Comparison of ENCODE assay signal across 1 cellular context in the genomic region with DNA sequence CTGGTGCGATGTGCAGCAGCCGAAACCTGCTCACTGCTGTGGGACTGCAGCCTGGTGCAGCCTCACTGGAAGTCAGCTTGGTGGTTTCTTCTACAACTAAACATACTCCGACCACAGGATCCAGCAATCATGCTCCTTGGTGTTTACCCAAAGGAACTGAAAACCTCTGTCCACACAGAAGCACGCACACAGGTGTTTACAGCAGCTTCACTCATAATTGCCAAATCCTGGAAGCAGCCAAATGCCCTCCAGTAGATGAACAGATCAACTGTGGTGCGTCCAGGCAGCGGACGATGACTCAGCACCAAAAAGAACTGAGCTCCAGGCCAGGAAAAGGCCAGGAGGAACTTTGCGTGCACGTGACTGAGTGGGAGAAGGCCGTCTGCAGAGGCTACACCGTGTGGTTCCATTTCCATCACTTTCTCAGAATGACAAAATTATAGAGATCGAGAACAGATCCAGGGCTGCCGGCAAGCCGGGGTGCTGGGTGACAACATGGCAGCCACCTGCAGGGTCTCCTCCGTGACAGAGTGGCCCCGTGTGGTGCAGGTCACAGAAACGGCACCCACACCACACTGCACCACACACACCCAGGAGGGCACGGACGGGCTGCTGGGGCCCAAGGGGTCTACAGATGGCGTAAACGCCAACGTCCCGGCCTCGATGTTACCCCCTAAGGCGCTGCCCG.
TF ChIP-seq lines count a peak whose summit lies in the region.

No MANE protein-coding gene starts in this region.

TF ChIP-seq in K562, 482 proteins besides CTCF, POLR2A, EP300 and RAD21 (continued from another document and continues in another):
- TF ChIP-seq, protein P1, sequence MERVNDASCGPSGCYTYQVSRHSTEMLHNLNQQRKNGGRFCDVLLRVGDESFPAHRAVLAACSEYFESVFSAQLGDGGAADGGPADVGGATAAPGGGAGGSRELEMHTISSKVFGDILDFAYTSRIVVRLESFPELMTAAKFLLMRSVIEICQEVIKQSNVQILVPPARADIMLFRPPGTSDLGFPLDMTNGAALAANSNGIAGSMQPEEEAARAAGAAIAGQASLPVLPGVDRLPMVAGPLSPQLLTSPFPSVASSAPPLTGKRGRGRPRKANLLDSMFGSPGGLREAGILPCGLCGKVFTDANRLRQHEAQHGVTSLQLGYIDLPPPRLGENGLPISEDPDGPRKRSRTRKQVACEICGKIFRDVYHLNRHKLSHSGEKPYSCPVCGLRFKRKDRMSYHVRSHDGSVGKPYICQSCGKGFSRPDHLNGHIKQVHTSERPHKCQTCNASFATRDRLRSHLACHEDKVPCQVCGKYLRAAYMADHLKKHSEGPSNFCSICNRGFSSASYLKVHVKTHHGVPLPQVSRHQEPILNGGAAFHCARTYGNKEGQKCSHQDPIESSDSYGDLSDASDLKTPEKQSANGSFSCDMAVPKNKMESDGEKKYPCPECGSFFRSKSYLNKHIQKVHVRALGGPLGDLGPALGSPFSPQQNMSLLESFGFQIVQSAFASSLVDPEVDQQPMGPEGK (CRISPR knock-in tag; IDR thresholded peaks at IDR 0.05; ENCODE audit: borderline replicate concordance): no peak
- TF ChIP-seq CXXC5 (CRISPR knock-in tag; IDR thresholded peaks at IDR 0.05) (peak; percentile 78), USF2 (CRISPR knock-in tag; IDR thresholded peaks at IDR 0.05) (peak; percentile 88), NFIC (IDR thresholded peaks at IDR 0.05) (peak; percentile 27; the same call in 1 of the 2 replicates), MEF2D (tag; conservative IDR thresholded peaks at IDR 0.05; ENCODE audit: low read depth) (peak; percentile 27; the same call in 1 of the 2 replicates), DACH1 (IDR thresholded peaks at IDR 0.05; ENCODE audit: partially characterized antibody) (no peak), HNRNPH1 (optimal IDR thresholded peaks at IDR 0.05; ENCODE audit: low read depth, low read length) (no peak), CBFA2T2 (conservative IDR thresholded peaks at IDR 0.05) (peak; percentile 56; the same call in 1 of the 2 replicates), ZNF398 (CRISPR knock-in tag; IDR thresholded peaks at IDR 0.05) (no peak), ZNF121 (CRISPR knock-in tag; conservative IDR thresholded peaks at IDR 0.05) (no peak), ZFP1 (CRISPR knock-in tag; IDR thresholded peaks at IDR 0.05) (no peak), POLR2H (tag; IDR thresholded peaks at IDR 0.05; ENCODE audit: low read depth) (no peak), RBM39 (optimal IDR thresholded peaks at IDR 0.05; ENCODE audit: low read depth, low read length) (no peak), FOS (IDR thresholded peaks at IDR 0.05; ENCODE audit: extremely low read depth, insufficient read length) (no peak), ZFP36 (IDR thresholded peaks at IDR 0.05; ENCODE audit: low read depth, low read length, partially characterized antibody) (peak; percentile 17), STAG1 (CRISPR knock-in tag; IDR thresholded peaks at IDR 0.05; ENCODE audit: borderline replicate concordance) (no peak), NRF1 (conservative IDR thresholded peaks at IDR 0.05 in 1 of 2, IDR thresholded peaks at IDR 0.05 in 1 of 2) (peak in 1 of 2 experiments; percentile 35; a peak in 2 of 4 replicates), CGGBP1 (CRISPR knock-in tag; IDR thresholded peaks at IDR 0.05) (no peak), JUNB (CRISPR knock-in tag; conservative IDR thresholded peaks at IDR 0.05) (0 out of 2 replicates have a peak, but pooled peaks have one; percentile 56), MED1 (CRISPR knock-in tag; IDR thresholded peaks at IDR 0.05; ENCODE audit: borderline replicate concordance) (no peak), GATAD2B (IDR thresholded peaks at IDR 0.05; ENCODE audit: borderline replicate concordance) (no peak), PML (IDR thresholded peaks at IDR 0.05; ENCODE audit: low read length) (no peak), ILF3 (IDR thresholded peaks at IDR 0.05; ENCODE audit: borderline replicate concordance) (no peak), XRCC3 (IDR thresholded peaks at IDR 0.05) (no peak), ZNF395 (CRISPR knock-in tag; IDR thresholded peaks at IDR 0.05) (peak; percentile 93), ZNF263 (CRISPR knock-in tag; IDR thresholded peaks at IDR 0.05; ENCODE audit: borderline replicate concordance) (peak; percentile 38; the same call in 1 of the 2 replicates), PRPF4 (IDR thresholded peaks at IDR 0.05; ENCODE audit: insufficient read depth, low read depth, low read length, poor library complexity, severe bottlenecking) (no peak), SAFB (IDR thresholded peaks at IDR 0.05; ENCODE audit: borderline replicate concordance, low read depth, low read length) (no peak), GABPB2 (CRISPR knock-in tag; conservative IDR thresholded peaks at IDR 0.05) (no peak), KHSRP (IDR thresholded peaks at IDR 0.05) (no peak), ZNF197 (CRISPR knock-in tag; IDR thresholded peaks at IDR 0.05; ENCODE audit: low read depth) (no peak; the same call in 1 of the 2 replicates), CEBPB (tag; IDR thresholded peaks at IDR 0.05) (peak; percentile 63), DMBX1 (CRISPR knock-in tag; IDR thresholded peaks at IDR 0.05; ENCODE audit: borderline replicate concordance) (peak; percentile 69; the same call in 1 of the 2 replicates), ZNF124 (CRISPR knock-in tag; IDR thresholded peaks at IDR 0.05) (no peak), MAZ (CRISPR knock-in tag; conservative IDR thresholded peaks at IDR 0.05 in 1 of 2, IDR thresholded peaks at IDR 0.05 in 1 of 2) (no peak), PCBP1 (IDR thresholded peaks at IDR 0.05; ENCODE audit: low read depth, low read length, poor library complexity, severe bottlenecking) (no peak), MCM7 (IDR thresholded peaks at IDR 0.05) (no peak), NCOA2 (IDR thresholded peaks at IDR 0.05; ENCODE audit: partially characterized antibody in 2 of 2) (no peak), KDM5B (IDR thresholded peaks at IDR 0.05; ENCODE audit: insufficient replicate concordance, low read depth, low read length) (no peak), GABPB1 (CRISPR knock-in tag; IDR thresholded peaks at IDR 0.05) (no peak), E2F3 (CRISPR knock-in tag; IDR thresholded peaks at IDR 0.05) (no peak), MIER1 (IDR thresholded peaks at IDR 0.05; ENCODE audit: low read depth) (no peak), ZSCAN29 (IDR thresholded peaks at IDR 0.05) (no peak), ZZZ3 (IDR thresholded peaks at IDR 0.05) (no peak), CREB3 (tag; conservative IDR thresholded peaks at IDR 0.05; ENCODE audit: low read depth) (0 out of 2 replicates have a peak, but pooled peaks have one; percentile 35), TGIF2 (CRISPR knock-in tag; IDR thresholded peaks at IDR 0.05) (no peak), ZKSCAN1 (IDR thresholded peaks at IDR 0.05; ENCODE audit: low read depth, low read length) (0 out of 2 replicates have a peak, but pooled peaks have one; percentile 23), ZNF316 (IDR thresholded peaks at IDR 0.05) (peak; percentile 98), PURB (CRISPR knock-in tag; IDR thresholded peaks at IDR 0.05; ENCODE audit: low read depth) (no peak)
- TF ChIP-seq, protein P2, sequence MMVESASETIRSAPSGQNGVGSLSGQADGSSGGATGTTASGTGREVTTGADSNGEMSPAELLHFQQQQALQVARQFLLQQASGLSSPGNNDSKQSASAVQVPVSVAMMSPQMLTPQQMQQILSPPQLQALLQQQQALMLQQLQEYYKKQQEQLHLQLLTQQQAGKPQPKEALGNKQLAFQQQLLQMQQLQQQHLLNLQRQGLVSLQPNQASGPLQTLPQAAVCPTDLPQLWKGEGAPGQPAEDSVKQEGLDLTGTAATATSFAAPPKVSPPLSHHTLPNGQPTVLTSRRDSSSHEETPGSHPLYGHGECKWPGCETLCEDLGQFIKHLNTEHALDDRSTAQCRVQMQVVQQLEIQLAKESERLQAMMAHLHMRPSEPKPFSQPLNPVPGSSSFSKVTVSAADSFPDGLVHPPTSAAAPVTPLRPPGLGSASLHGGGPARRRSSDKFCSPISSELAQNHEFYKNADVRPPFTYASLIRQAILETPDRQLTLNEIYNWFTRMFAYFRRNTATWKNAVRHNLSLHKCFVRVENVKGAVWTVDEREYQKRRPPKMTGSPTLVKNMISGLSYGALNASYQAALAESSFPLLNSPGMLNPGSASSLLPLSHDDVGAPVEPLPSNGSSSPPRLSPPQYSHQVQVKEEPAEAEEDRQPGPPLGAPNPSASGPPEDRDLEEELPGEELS (CRISPR knock-in tag; IDR thresholded peaks at IDR 0.05; ENCODE audit: borderline replicate concordance): no peak
- TF ChIP-seq, protein P3, sequence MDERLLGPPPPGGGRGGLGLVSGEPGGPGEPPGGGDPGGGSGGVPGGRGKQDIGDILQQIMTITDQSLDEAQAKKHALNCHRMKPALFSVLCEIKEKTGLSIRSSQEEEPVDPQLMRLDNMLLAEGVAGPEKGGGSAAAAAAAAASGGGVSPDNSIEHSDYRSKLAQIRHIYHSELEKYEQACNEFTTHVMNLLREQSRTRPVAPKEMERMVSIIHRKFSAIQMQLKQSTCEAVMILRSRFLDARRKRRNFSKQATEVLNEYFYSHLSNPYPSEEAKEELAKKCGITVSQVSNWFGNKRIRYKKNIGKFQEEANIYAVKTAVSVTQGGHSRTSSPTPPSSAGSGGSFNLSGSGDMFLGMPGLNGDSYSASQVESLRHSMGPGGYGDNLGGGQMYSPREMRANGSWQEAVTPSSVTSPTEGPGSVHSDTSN (CRISPR knock-in tag; IDR thresholded peaks at IDR 0.05; ENCODE audit: low read depth): no peak
- TF ChIP-seq, protein P3 (tag; conservative IDR thresholded peaks at IDR 0.05; ENCODE audit: low read depth): no peak
- TF ChIP-seq, protein P4, sequence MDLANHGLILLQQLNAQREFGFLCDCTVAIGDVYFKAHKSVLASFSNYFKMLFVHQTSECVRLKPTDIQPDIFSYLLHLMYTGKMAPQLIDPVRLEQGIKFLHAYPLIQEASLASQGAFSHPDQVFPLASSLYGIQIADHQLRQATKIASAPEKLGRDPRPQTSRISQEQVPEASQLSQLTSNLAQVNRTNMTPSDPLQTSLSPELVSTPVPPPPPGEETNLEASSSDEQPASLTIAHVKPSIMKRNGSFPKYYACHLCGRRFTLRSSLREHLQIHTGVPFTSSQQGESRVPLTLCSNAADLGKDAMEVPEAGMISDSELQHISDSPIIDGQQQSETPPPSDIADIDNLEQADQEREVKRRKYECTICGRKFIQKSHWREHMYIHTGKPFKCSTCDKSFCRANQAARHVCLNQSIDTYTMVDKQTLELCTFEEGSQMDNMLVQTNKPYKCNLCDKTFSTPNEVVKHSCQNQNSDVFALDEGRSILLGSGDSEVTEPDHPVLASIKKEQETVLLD (IDR thresholded peaks at IDR 0.05): no peak
- TF ChIP-seq, protein P5, sequence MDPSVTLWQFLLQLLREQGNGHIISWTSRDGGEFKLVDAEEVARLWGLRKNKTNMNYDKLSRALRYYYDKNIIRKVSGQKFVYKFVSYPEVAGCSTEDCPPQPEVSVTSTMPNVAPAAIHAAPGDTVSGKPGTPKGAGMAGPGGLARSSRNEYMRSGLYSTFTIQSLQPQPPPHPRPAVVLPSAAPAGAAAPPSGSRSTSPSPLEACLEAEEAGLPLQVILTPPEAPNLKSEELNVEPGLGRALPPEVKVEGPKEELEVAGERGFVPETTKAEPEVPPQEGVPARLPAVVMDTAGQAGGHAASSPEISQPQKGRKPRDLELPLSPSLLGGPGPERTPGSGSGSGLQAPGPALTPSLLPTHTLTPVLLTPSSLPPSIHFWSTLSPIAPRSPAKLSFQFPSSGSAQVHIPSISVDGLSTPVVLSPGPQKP (CRISPR knock-in tag; IDR thresholded peaks at IDR 0.05): no peak
